24 cellular contexts compared by ENCODE assay signal in the genomic region with DNA sequence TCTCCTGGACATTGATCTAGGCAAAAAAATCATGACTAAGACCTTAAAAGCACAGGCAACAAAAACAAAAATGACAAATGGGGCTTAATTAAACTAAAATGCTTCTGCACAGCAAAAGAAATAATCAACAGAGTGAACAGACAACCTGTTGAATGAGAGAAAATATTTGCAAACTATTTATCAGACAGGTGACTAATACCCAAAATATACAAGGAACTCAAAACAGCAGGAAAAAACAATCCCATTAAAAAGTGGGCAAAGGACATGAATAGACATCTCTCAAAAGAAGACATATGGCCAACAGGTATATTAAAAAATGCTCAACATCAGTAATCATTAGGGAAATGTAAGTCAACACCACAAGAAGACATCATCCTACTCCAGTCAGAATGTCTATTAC.
"Had no signal": no experiment of that assay in that cellular context is flagged by ENCODE, and none has a peak within 500 bp of the region (broad histone marks: within the 10 kb centered on the region; RNA-seq: fewer than 3 reads in every experiment).

No MANE protein-coding gene starts in this region.

- H3K4me3 Mint-ChIP-seq: naive B cell; nephron; stimulated activated naive B cell treated with anti-CD40 and anti-IgM and Interleukin-4, amounts not matched to agents 10 μg/mL and 1 μg/mL and 100 μg/mL, for 72 hours; stimulated activated naive CD8-positive, alpha-beta T cell treated with anti-CD3 and anti-CD28 coated beads, Interleukin-15, amount 100 ng/mL, for 72 hours had no signal

- H3K9me3 ChIP-seq: colonic mucosa, prostate gland, right lobe of liver, testis had no signal

- H3K4me3 ChIP-seq: colonic mucosa, heart right ventricle, prostate gland, right lobe of liver, spleen, testis, tibial nerve, upper lobe of right lung, vagina had no signal

- ATAC-seq: heart right ventricle; left colon; left ventricle myocardium superior; right lobe of liver; stimulated activated naive B cell treated with anti-CD40 and anti-IgM and Interleukin-4, amounts not matched to agents 10 μg/mL and 1 μg/mL and 100 μg/mL, for 72 hours; stimulated activated naive CD8-positive, alpha-beta T cell treated with anti-CD3 and anti-CD28 coated beads, Interleukin-15, amount 100 ng/mL, for 72 hours; upper lobe of right lung had no signal

- H3K4me1 Mint-ChIP-seq: naive B cell; stimulated activated naive B cell treated with anti-CD40 and anti-IgM and Interleukin-4, amounts not matched to agents 10 μg/mL and 1 μg/mL and 100 μg/mL, for 72 hours; stimulated activated naive CD8-positive, alpha-beta T cell treated with anti-CD3 and anti-CD28 coated beads, Interleukin-15, amount 100 ng/mL, for 72 hours had no signal

- H3K27ac Mint-ChIP-seq: naive B cell; nephron; stimulated activated naive B cell treated with anti-CD40 and anti-IgM and Interleukin-4, amounts not matched to agents 10 μg/mL and 1 μg/mL and 100 μg/mL, for 72 hours; stimulated activated naive CD8-positive, alpha-beta T cell treated with anti-CD3 and anti-CD28 coated beads, Interleukin-15, amount 100 ng/mL, for 72 hours had no signal

- H3K36me3 Mint-ChIP-seq: naive B cell had no signal

- H2AFZ ChIP-seq: parathyroid adenoma had no signal

- H3K79me2 ChIP-seq: parathyroid adenoma had no signal

- H3K36me3 ChIP-seq: colonic mucosa, heart right ventricle, prostate gland, right lobe of liver, spleen, tibial nerve, upper lobe of right lung, vagina had no signal

- H3K27me3 ChIP-seq: colonic mucosa, heart right ventricle, right lobe of liver, spleen, testis, tibial nerve, upper lobe of right lung, vagina had no signal

- H3K27me3 Mint-ChIP-seq: stimulated activated naive B cell treated with anti-CD40 and anti-IgM and Interleukin-4, amounts not matched to agents 10 μg/mL and 1 μg/mL and 100 μg/mL, for 72 hours; stimulated activated naive CD8-positive, alpha-beta T cell treated with anti-CD3 and anti-CD28 coated beads, Interleukin-15, amount 100 ng/mL, for 72 hours had no signal

- H3K27ac ChIP-seq: colonic mucosa, heart right ventricle, parathyroid adenoma, prostate gland, right lobe of liver, spleen, testis, tibial nerve, upper lobe of right lung, vagina had no signal

- H3K4me1 ChIP-seq: colonic mucosa, heart right ventricle, parathyroid adenoma, prostate gland, right lobe of liver, spleen, testis, tibial nerve, upper lobe of right lung, vagina had no signal

- H3K9ac ChIP-seq: parathyroid adenoma had no signal

- DNase-seq: colonic mucosa; dermis blood vessel endothelial cell; heart right ventricle; kidney; left colon; left ventricle myocardium superior; mesendoderm; naive B cell; occipital lobe; retina; right lobe of liver; spleen; stimulated activated CD4-positive, alpha-beta T cell treated with anti-CD3 and anti-CD28 coated beads, Interleukin-15, amount 100 ng/mL, for 24 hours; stimulated activated CD4-positive, alpha-beta T cell treated with anti-CD3 and anti-CD28 coated beads, Interleukin-2, amount 100 ng/mL, for 24 hours; stimulated activated CD4-positive, alpha-beta T cell treated with anti-CD3 and anti-CD28 coated beads, Interleukin-4, amount 100 ng/mL, for 4 hours; stimulated activated naive B cell treated with anti-CD40 and anti-IgM and Interleukin-4, amounts not matched to agents 10 μg/mL and 1 μg/mL and 100 μg/mL, for 72 hours; stimulated activated naive CD8-positive, alpha-beta T cell treated with anti-CD3 and anti-CD28 coated beads, Interleukin-15, amount 100 ng/mL, for 72 hours; testis; upper lobe of right lung had no signal
